In genomic region chr6:3456794-3457709, GRCh38 we compare ENCODE assay signal across 8 cellular contexts. TPM values are rescaled to one million over a fixed set of nuclear protein-coding genes. Genes with fewer than 3 reads are reported as not detected.
DNase-seq lines count a peak whose midpoint lies in the region; ATAC-seq and TF ChIP-seq lines count a peak whose summit lies in the region.

Gene SLC22A23 (minus strand): TSS chr6:3457050. CDS start chr6:3456559, 491 bp downstream.

- H3K36me3 ChIP-seq in body of pancreas (replicated peaks in 1 of 2; ENCODE audit: insufficient read depth in 1 of 2, low read depth in 2 of 2) (no peaks in the 10 kb centered on the region), iPS-20b (ENCODE audit: insufficient read depth, low read depth, low read length) (no peaks in the 10 kb centered on the region)

- 1% methylated on average over 31 to 59 of the region's 116 CpGs for WGBS in body of pancreas, 2 donors

- H3K9ac ChIP-seq in iPS-20b (ENCODE audit: low read depth, low read length): peak within 1 kb of the TSS; percentile 38; the same call in 1 of the 2 replicates

- ATAC-seq in body of pancreas (peak; percentile 90), HG03135 (IDR thresholded peaks at IDR 0.05; ENCODE audit: unreplicated experiment) (no peak)

- H3K4me1 ChIP-seq in body of pancreas: peaks cover 21% of the 10 kb centered on the region
- H3K4me1 ChIP-seq in iPS-20b (ENCODE audit: insufficient read depth, low read length): peaks cover 38% of the 10 kb centered on the region

- DNase-seq in activated gamma-delta T cell treated with Interleukin-2 at 50 U/mL for 16 hours (peak; percentile 50), activated gamma-delta T cell (lab: John Stamatoyannopoulos, UW) (no peak), LoVo (ENCODE audit: low spot score) (peak; percentile 84), T-helper 9 cell (peak; percentile 73), body of pancreas (peak; percentile 87 to 90 (median 89))

- H3K27ac ChIP-seq in body of pancreas (peak within 1 kb of the TSS; percentile 37 to 68 (median 62)), iPS-20b (ENCODE audit: low read length) (no peak within 1 kb of the TSS), skin epidermis (peak within 1 kb of the TSS in 20 of 21 experiments; percentile 26 to 88 (median 70))

- H3K9me3 ChIP-seq in body of pancreas (no peaks in the 10 kb centered on the region), iPS-20b (ENCODE audit: insufficient read depth, low read depth, low read length) (no peaks in the 10 kb centered on the region)

- H3K27me3 ChIP-seq in body of pancreas (no peaks in the 10 kb centered on the region), iPS-20b (ENCODE audit: insufficient read depth, low read length) (peaks cover 54% of the 10 kb centered on the region)

- peak; percentile 40 to 99 (median 92) for TF ChIP-seq CTCF in body of pancreas (IDR thresholded peaks at IDR 0.05)

- intact Hi-C loops in body of pancreas (cut with DNase I): loop anchor here (10.0 kb wide), 1 partner anchor 172 kb away; no protein-coding TSS in a partner anchor

- H3K4me3 ChIP-seq in body of pancreas: peak within 1 kb of the TSS; percentile 26 to 66
- H3K4me3 ChIP-seq in iPS-20b (ENCODE audit: low read length): peak within 1 kb of the TSS; percentile 86
- H3K4me3 ChIP-seq in skin epidermis: peak within 1 kb of the TSS; percentile 40 to 69 (median 57)

- peak; percentile 32 to 63 (median 62) for TF ChIP-seq POLR2A in body of pancreas (IDR thresholded peaks at IDR 0.05)

RNA-seq across cellular contexts. Expression of gene SLC22A23, which starts in this region (rescaled TPM):
- 10 to 100 TPM; 20.4 to 32.2 TPM for total RNA-seq in body of pancreas
